In the genomic region with DNA sequence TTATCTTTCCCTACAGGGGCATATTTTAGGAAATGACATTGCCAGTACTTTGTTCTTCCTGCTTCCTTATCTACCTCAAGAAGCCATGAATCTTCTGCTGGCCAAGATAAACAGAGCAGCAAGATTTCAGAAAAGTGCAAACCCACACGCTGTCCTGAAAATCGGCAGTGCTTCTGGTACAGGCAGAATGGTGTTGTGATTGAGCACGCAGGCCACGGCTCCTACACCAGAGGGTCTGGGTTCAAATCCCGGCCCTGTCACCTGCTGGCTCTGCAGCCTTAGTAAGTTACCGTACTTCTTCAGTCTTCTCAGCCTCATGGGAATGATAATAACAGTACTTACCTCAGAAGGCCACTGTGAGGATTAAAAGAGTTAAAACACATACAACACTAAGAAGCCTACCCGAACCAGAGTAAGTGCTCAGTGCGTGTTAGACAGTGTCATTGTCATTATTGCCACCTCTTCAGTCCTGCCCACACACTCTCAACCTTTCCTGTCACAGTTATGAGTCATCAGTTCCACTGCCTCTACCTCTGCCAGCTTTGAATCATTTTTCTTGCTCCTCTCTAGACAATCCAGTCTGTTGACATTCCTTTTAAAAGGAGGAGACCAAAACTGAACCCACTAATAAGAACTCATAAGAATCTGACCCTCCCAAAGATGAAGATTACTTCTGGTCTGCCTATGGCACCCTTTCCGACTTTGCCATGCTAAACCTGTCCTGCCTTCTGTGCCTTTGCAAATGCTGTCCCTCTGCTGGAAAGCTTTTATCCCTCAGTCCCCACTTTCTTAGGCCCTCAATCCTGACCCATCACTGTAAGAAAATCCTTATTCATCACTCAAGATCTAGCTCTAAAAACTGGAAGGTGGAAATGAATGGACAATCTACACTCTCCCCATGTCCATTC, we compare ENCODE assay signal across 8 cellular contexts. TPM values are rescaled to one million over a fixed set of nuclear protein-coding genes. Genes with fewer than 3 reads are reported as not detected.
DNase-seq lines count a peak whose midpoint lies in the region; ATAC-seq and TF ChIP-seq lines count a peak whose summit lies in the region.

No MANE protein-coding gene starts in this region.

- peak overlapping the region; percentile 48 for H3K4me2 ChIP-seq in smooth muscle cell

- POLR2A ChIA-PET in CD4-positive, alpha-beta memory T cell (lab: Charles Lee; ENCODE audit: partially characterized antibody), result interaction anchor here (0.6 to 9.4 kb wide), 15 partner anchors 10 to 197 kb away, joined by 3 to 142 read pairs (median 6); partner anchors contain the start of genes JAML, MPZL2, MPZL3 and UBE4A

- no peak overlapping the region for H2AFZ ChIP-seq in smooth muscle cell (ENCODE audit: low read depth)

- WGBS in smooth muscle cell (ENCODE audit: low lambda C conversion rate), result 67% methylated on average over 9 of the region's 9 CpGs
- WGBS in ovary, 3 donors, result 37 to 55% (median 40%) methylated on average over 9 of the region's 9 CpGs

- CTCF ChIA-PET in CD4-positive, alpha-beta memory T cell (lab: Charles Lee; ENCODE audit: partially characterized antibody), result interaction anchor here (0.6 to 6.3 kb wide), 12 partner anchors 11 to 1162 kb away, joined by 3 to 38 read pairs (median 6); partner anchors contain the start of genes JAML and MPZL3

- H3K9me3 Mint-ChIP-seq in CD4-positive, alpha-beta memory T cell, result no peaks in the 10 kb centered on the region

- peaks cover 71% of the 10 kb centered on the region for H3K4me1 ChIP-seq in CD4-positive, alpha-beta memory T cell (ENCODE audit: insufficient read depth, low read length)
- no peaks in the 10 kb centered on the region for H3K4me1 ChIP-seq in smooth muscle cell (ENCODE audit: low read depth)
- no peaks in the 10 kb centered on the region for H3K4me1 ChIP-seq in ovary (ENCODE audit: insufficient read depth)

- H3K4me3 Mint-ChIP-seq in CD4-positive, alpha-beta memory T cell, result peak overlapping the region; percentile 46 to 79 (median 72)

- no peaks in the 10 kb centered on the region for H3K27me3 Mint-ChIP-seq in CD4-positive, alpha-beta memory T cell

- no peaks in the 10 kb centered on the region for H3K27me3 ChIP-seq in CD4-positive, alpha-beta memory T cell (ENCODE audit: insufficient read depth, low read length)
- H3K27me3 ChIP-seq in smooth muscle cell (ENCODE audit: low read depth), result peaks cover 39% of the 10 kb centered on the region
- H3K27me3 ChIP-seq in ovary, result no peaks in the 10 kb centered on the region

- H3F3A ChIP-seq in smooth muscle cell (ENCODE audit: low read depth), result no peaks in the 10 kb centered on the region

- H3K36me3 Mint-ChIP-seq in CD4-positive, alpha-beta memory T cell, result peaks cover 4 to 35% of the 10 kb centered on the region in 2 donors

- intact Hi-C loops in CD4-positive, alpha-beta memory T cell (cut with micrococcal nuclease), result loop anchor here (1.0 to 2.0 kb wide), 5 partner anchors 11 to 43 kb away; partner anchors contain the start of genes JAML and MPZL3
- intact Hi-C loops in ovary (cut with DNase I), result no loop called here

- H3K27ac ChIP-seq in CD4-positive, alpha-beta memory T cell (ENCODE audit: low read depth, low read length), result peak overlapping the region; percentile 65
- peak overlapping the region; percentile 80 for H3K27ac ChIP-seq in smooth muscle cell (ENCODE audit: low read depth)
- no peak overlapping the region for H3K27ac ChIP-seq in ovary

- no peaks in the 10 kb centered on the region for H4K20me1 ChIP-seq in smooth muscle cell (ENCODE audit: low read depth)

- ATAC-seq in GM21367 (IDR thresholded peaks at IDR 0.05; ENCODE audit: unreplicated experiment), result peak; percentile 69
- peak; percentile 90 for ATAC-seq in esophagus mucosa

- H3K9me3 ChIP-seq in CD4-positive, alpha-beta memory T cell (ENCODE audit: control insufficient read depth in 1 of 2, low read length in 2 of 2), result no peaks in the 10 kb centered on the region
- H3K9me3 ChIP-seq in smooth muscle cell (replicated peaks; ENCODE audit: low read depth), result no peaks in the 10 kb centered on the region
- no peaks in the 10 kb centered on the region for H3K9me3 ChIP-seq in ovary

- TF ChIP-seq POLR2A in ovary (IDR thresholded peaks at IDR 0.05), result no peak

- H3K4me1 Mint-ChIP-seq in CD4-positive, alpha-beta memory T cell, result peaks cover 65 to 83% (median 75%) of the 10 kb centered on the region in 4 donors

- no peak for TF ChIP-seq RAD21 in Ishikawa (IDR thresholded peaks at IDR 0.05; ENCODE audit: low read depth)

- H3K4me3 ChIP-seq in CD4-positive, alpha-beta memory T cell (ENCODE audit: low read length in 2 of 2), result peak overlapping the region; percentile 14 to 21
- H3K4me3 ChIP-seq in smooth muscle cell (no peak overlapping the region), ovary (no peak overlapping the region)

- DNase-seq in CD4-positive, alpha-beta memory T cell, result peak; percentile 59 to 91 (median 67)
- peak; percentile 34 for DNase-seq in activated CD4-positive, alpha-beta T cell treated with anti-CD3 and anti-CD28 coated beads, Interleukin-2, amount 50 U/mL, for 1 hour
- DNase-seq in smooth muscle cell (lab: John Stamatoyannopoulos, UW; ENCODE audit: unreplicated experiment), result no peak
- DNase-seq in ovary, result no peak
- DNase-seq in hippocampal formation (lab: John Stamatoyannopoulos, UW), result no peak

- peak overlapping the region; percentile 87 to 98 (median 93) for H3K27ac Mint-ChIP-seq in CD4-positive, alpha-beta memory T cell

- H3K79me2 ChIP-seq in smooth muscle cell (ENCODE audit: low read depth), result no peaks in the 10 kb centered on the region

- peak overlapping the region; percentile 61 for H3K9ac ChIP-seq in smooth muscle cell (ENCODE audit: low read depth)

- no peaks in the 10 kb centered on the region for H3K36me3 ChIP-seq in CD4-positive, alpha-beta memory T cell (ENCODE audit: insufficient read depth, low read length)
- H3K36me3 ChIP-seq in smooth muscle cell (ENCODE audit: low read depth) (no peaks in the 10 kb centered on the region), ovary (no peaks in the 10 kb centered on the region)

- TF ChIP-seq CTCF in smooth muscle cell (IDR thresholded peaks at IDR 0.05; ENCODE audit: borderline replicate concordance, insufficient read depth, poor library complexity, severe bottlenecking) (no peak), ovary (IDR thresholded peaks at IDR 0.05) (no peak)

- TF ChIP-seq EP300 in Ishikawa (IDR thresholded peaks at IDR 0.05; ENCODE audit: borderline replicate concordance), result peak; percentile 79; the same call in 1 of the 2 replicates
- no peak for TF ChIP-seq EP300 in ovary (IDR thresholded peaks at IDR 0.05)

TF ChIP-seq in Ishikawa, 13 proteins besides CTCF, POLR2A, EP300 and RAD21:
- TF ChIP-seq FOXM1 (IDR thresholded peaks at IDR 0.05; ENCODE audit: borderline replicate concordance, low read depth) (0 out of 2 replicates have a peak, but pooled peaks have one; percentile 41), EGR1 (IDR thresholded peaks at IDR 0.05) (0 out of 2 replicates have a peak, but pooled peaks have one; percentile 7), YY1 (IDR thresholded peaks at IDR 0.05; ENCODE audit: low read depth) (peak; percentile 66; the same call in 1 of the 2 replicates), TEAD4 (IDR thresholded peaks at IDR 0.05) (peak; percentile 83), TCF12 (IDR thresholded peaks at IDR 0.05; ENCODE audit: low read depth) (no peak), NFIC (IDR thresholded peaks at IDR 0.05) (peak; percentile 72), CEBPB (IDR thresholded peaks at IDR 0.05) (no peak)
- TF ChIP-seq, protein P1, sequence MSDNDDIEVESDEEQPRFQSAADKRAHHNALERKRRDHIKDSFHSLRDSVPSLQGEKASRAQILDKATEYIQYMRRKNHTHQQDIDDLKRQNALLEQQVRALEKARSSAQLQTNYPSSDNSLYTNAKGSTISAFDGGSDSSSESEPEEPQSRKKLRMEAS (IDR thresholded peaks at IDR 0.05), result peak; percentile 33; the same call in 1 of the 2 replicates

RNA-seq across cellular contexts. Expression of gene MPZL3, which starts 10.7 kb away (rescaled TPM):
- total RNA-seq in CD4-positive, alpha-beta memory T cell, result 10 to 100 TPM; 29.9 to 32.0 TPM
- 10 to 100 TPM; 12.3 to 12.6 TPM for polyA plus RNA-seq in CD4-positive, alpha-beta memory T cell
- total RNA-seq in esophagus mucosa (20.7 TPM), smooth muscle cell (7.7 and 9.0 TPM in 2 replicates), ovary (1 to 10 TPM in 4 of 7 donors, under 1 TPM in 3; 0.25 to 7.0 (median 1.0) TPM)
- polyA plus RNA-seq in smooth muscle cell (1.7 and 5.4 TPM in 2 replicates), ovary (1 to 10 TPM in 1 of 2 donors, under 1 TPM in 1; 0.52 to 1.2 TPM)

RNA-seq across cellular contexts. Expression of gene JAML, which starts 16.6 kb away (rescaled TPM):
- total RNA-seq in CD4-positive, alpha-beta memory T cell, result 100 to 1,000 TPM; 115 to 116 TPM
- polyA plus RNA-seq in CD4-positive, alpha-beta memory T cell, result 100 to 1,000 TPM; 169 to 194 TPM
- total RNA-seq in esophagus mucosa (2.7 TPM), smooth muscle cell (not detected in 2 replicates), ovary (1 to 10 TPM in 6 of 7 donors, under 1 TPM in 1; 0.79 to 5.1 (median 1.8) TPM)
- polyA plus RNA-seq in smooth muscle cell (not detected in 2 replicates), ovary (10 to 100 TPM in 1 of 2 donors, 1 to 10 TPM in 1; 2.0 to 18.0 TPM)

RNA-seq across cellular contexts. Expression of gene MPZL2, which starts 22.7 kb away (rescaled TPM):
- 1 to 10 TPM; 2.9 to 3.7 TPM for total RNA-seq in CD4-positive, alpha-beta memory T cell
- polyA plus RNA-seq in CD4-positive, alpha-beta memory T cell, result 1 to 10 TPM in 1 of 2 donors, under 1 TPM in 1; 0.64 to 4.2 TPM
- 457 TPM for total RNA-seq in esophagus mucosa
- total RNA-seq in smooth muscle cell, result 40.0 and 53.9 TPM in 2 replicates
- polyA plus RNA-seq in smooth muscle cell, result 5.5 and 21.6 TPM in 2 replicates
- total RNA-seq in ovary, result 10 to 100 TPM in 4 of 7 donors, 1 to 10 TPM in 3; 4.4 to 42.5 (median 13.2) TPM
- 1 to 10 TPM; 5.7 to 9.6 TPM for polyA plus RNA-seq in ovary

Comparison
In these comparisons a context has a peak if more than half of its experiments do, and no peak if none do; other contexts are left out.
1. DNase-seq: peak in CD4-positive, alpha-beta memory T cell (5 of 5) and activated CD4-positive, alpha-beta T cell treated with anti-CD3 and anti-CD28 coated beads, Interleukin-2, amount 50 U/mL, for 1 hour (single experiment); none in smooth muscle cell (single experiment), ovary (0 of 5) and hippocampal formation (0 of 2).
2. H3K27ac ChIP-seq: peak in CD4-positive, alpha-beta memory T cell (single experiment) and smooth muscle cell (single experiment); none in ovary (0 of 2).
3. H3K4me3 ChIP-seq: peak in CD4-positive, alpha-beta memory T cell (2 of 2); none in smooth muscle cell (single experiment) and ovary (single experiment).
4. RNA of gene JAML, which starts 16.6 kb away (total RNA-seq): 115 to 116 TPM in CD4-positive, alpha-beta memory T cell; 2.7 TPM in esophagus mucosa (single experiment), 0.79 to 5.1 TPM in ovary and not detected in smooth muscle cell; every median in the first group is over 10 times any median in the second.